ENCODE assay signal across 8 cellular contexts in the genomic region with DNA sequence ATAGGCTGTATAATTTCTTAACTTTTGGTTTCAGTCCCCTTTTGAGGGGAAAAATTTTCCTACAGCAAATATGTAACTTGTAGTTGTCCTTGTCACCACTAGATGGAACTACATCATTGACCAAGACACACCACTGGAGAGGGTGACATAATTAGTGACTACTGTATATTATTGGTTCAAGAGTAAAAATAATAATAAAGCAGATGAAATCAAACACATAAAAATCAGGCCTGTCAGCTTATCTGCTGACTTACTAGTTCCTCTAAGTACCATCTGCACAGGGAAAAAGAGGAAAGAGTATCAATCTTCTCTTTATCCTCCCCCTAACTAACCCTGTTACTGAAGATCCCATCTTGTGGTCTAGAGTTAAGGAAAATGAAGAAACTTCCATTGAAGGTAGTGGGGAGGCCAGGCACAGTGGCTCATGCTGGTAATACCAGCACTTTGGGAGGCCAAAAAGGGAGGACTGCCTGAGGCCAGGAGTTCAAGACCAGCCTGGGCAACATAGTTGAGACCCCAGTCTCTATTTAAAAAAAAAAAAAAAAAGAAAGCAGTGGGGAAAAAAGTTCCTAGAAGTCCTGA. TPM values are rescaled to one million over a fixed set of nuclear protein-coding genes. Genes with fewer than 3 reads are reported as not detected.
DNase-seq lines count a peak whose midpoint lies in the region; ATAC-seq and TF ChIP-seq lines count a peak whose summit lies in the region.

No MANE protein-coding gene starts in this region.

- TF ChIP-seq CTCF in DND-41 (IDR thresholded peaks at IDR 0.05; ENCODE audit: borderline replicate concordance, extremely low read depth, low read length, poor library complexity, severe bottlenecking) (peak; percentile 82), HL-60 (IDR thresholded peaks at IDR 0.05; ENCODE audit: insufficient read depth, low read length) (peak; percentile 69)

- H3K79me2 ChIP-seq in DND-41 (ENCODE audit: insufficient read depth, low read length): no peaks in the 10 kb centered on the region

- no peak overlapping the region for H3K4me2 ChIP-seq in DND-41 (ENCODE audit: insufficient read depth, low read length)

- peak; percentile 93 for ATAC-seq in DND-41 (ENCODE audit: insufficient read depth, low read depth)
- ATAC-seq in GM19463 (IDR thresholded peaks at IDR 0.05; ENCODE audit: unreplicated experiment): peak; percentile 90

- no peak overlapping the region for H3K27ac ChIP-seq in DND-41 (ENCODE audit: low read length)
- H3K27ac ChIP-seq in HL-60 (replicated peaks): no peak overlapping the region

- H3K9me3 ChIP-seq in DND-41 (ENCODE audit: insufficient read depth, low read length, severe bottlenecking): no peaks in the 10 kb centered on the region
- no peaks in the 10 kb centered on the region for H3K9me3 ChIP-seq in MG63

- no peaks in the 10 kb centered on the region for H3K27me3 ChIP-seq in DND-41 (ENCODE audit: insufficient read depth, low read length, poor library complexity)
- peaks cover 2% of the 10 kb centered on the region for H3K27me3 ChIP-seq in HL-60 (ENCODE audit: insufficient read depth, poor library complexity, severe bottlenecking)
- H3K27me3 ChIP-seq in MG63: no peaks in the 10 kb centered on the region

- H2AFZ ChIP-seq in DND-41 (ENCODE audit: low read depth, low read length): no peak overlapping the region

- H3K4me3 ChIP-seq in DND-41 (ENCODE audit: low read depth in 1 of 2, low read length in 2 of 2) (no peak overlapping the region), HL-60 (replicated peaks; ENCODE audit: insufficient read depth, low read length) (no peak overlapping the region), MG63 (no peak overlapping the region)

- H3K9ac ChIP-seq in DND-41 (ENCODE audit: low read depth, low read length): no peak overlapping the region

- DNase-seq in DND-41 (no peak), HL-60 (ENCODE audit: low read depth in 1 of 2, low spot score in 1 of 2) (peak; percentile 32 to 39), OCI-M2 (lab: John Stamatoyannopoulos, UW; ENCODE audit: unreplicated experiment) (peak; percentile 10), dermis blood vessel endothelial cell (peak; percentile 79), medulla oblongata (ENCODE audit: extremely low spot score) (peak; percentile 45), MG63 (no peak)
- DNase-seq in stimulated activated CD8-positive, alpha-beta memory T cell treated with anti-CD3 and anti-CD28 coated beads, Interleukin-4, amount 100 ng/mL, for 48 hours: no peak

- H3K4me1 ChIP-seq in DND-41 (ENCODE audit: insufficient read depth, low read length): no peaks in the 10 kb centered on the region

- H4K20me1 ChIP-seq in DND-41 (ENCODE audit: insufficient read depth, low read length): no peaks in the 10 kb centered on the region

- H3K36me3 ChIP-seq in DND-41 (ENCODE audit: insufficient read depth, low read length): peaks cover 57% of the 10 kb centered on the region
- peaks cover 35% of the 10 kb centered on the region for H3K36me3 ChIP-seq in MG63

RNA-seq across cellular contexts. Expression of gene ENOSF1, which starts 29.6 kb away (rescaled TPM):
- total RNA-seq in dermis blood vessel endothelial cell: 24.5 and 30.1 TPM in 2 replicates
- 0.27 and 7.8 TPM in 2 replicates for total RNA-seq in MG63 (2014; rRNA removed; shearing (Covaris generic); ENCODE audit: low replicate concordance)

Comparison
In these comparisons a context has a peak if more than half of its experiments do, and no peak if none do; other contexts are left out.
1. DNase-seq: peak in HL-60 (2 of 2), OCI-M2 (single experiment), dermis blood vessel endothelial cell (single experiment) and medulla oblongata (single experiment); none in DND-41 (single experiment), stimulated activated CD8-positive, alpha-beta memory T cell treated with anti-CD3 and anti-CD28 coated beads, Interleukin-4, amount 100 ng/mL, for 48 hours (single experiment) and MG63 (single experiment).